In the genomic region with DNA sequence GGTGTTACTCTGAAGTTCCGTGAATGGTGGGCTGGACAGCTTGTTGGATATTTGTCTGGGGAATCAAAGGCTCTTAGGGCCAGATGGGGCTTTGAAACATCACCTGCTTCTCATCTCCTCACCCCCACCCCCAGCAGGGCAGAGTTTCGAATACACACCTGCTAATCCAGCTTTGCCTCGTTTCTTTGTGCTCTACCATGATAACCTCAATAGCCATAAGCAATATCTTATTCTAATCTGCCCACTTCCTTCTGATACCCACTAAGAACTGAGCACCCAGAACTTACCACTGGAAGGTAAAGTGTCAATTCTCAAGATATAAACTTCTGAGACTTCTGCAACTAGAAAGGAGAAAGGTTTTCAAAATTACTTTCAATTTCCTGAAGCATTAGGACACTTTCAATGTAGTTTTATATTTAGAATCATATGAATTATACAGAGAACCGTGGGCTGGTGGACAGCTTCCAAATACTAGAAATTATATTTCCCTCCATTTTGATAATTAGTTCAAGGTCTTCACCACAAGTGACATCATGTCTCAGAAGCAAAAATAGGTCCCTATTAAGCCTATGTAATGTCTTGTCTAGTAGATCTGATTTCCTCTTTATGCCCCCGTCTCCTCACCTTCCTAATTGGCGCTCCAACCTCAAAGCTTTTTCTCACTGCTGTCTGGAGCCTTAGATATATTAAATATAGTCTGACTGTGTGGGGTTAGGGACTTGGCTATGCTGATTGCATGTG, we compare ENCODE assay signal across 12 cellular contexts.
DNase-seq lines count a peak whose midpoint lies in the region; ATAC-seq, FAIRE-seq and TF ChIP-seq lines count a peak whose summit lies in the region.
"Had no signal": no experiment of that assay in that cellular context is flagged by ENCODE, and none has a peak within 500 bp of the region (broad histone marks: within the 10 kb centered on the region; RNA-seq: fewer than 3 reads in every experiment).

No MANE protein-coding gene starts in this region.

- no peak overlapping the region for H3K4ac ChIP-seq in trophoblast cell (ENCODE audit: low read depth, low read length)

- no peaks in the 10 kb centered on the region for H3K27me3 Mint-ChIP-seq in activated naive CD8-positive, alpha-beta T cell treated with anti-CD3 and anti-CD28 coated beads for 36 hours

- H4K91ac ChIP-seq in trophoblast cell (ENCODE audit: low read depth, low read length) = no peak overlapping the region

- no peaks in the 10 kb centered on the region for H3F3A ChIP-seq in PC-3 (ENCODE audit: low read length, unreplicated experiment)

- no peaks in the 10 kb centered on the region for H3K9me3 ChIP-seq in body of pancreas
- H3K9me3 ChIP-seq in trophoblast cell (ENCODE audit: insufficient read depth, low read depth, low read length) = no peaks in the 10 kb centered on the region
- no peaks in the 10 kb centered on the region for H3K9me3 ChIP-seq in PC-3 (ENCODE audit: low read length)
- H3K9me3 ChIP-seq: left lung had no signal

- H3K18ac ChIP-seq in trophoblast cell (ENCODE audit: low read length) = no peak overlapping the region

- POLR2A ChIA-PET in PC-3 (lab: Charles Lee; ENCODE audit: unreplicated experiment) = no interaction called here

- FAIRE-seq in GM12891 (lab: Jason Lieb, UNC) = no peak
- FAIRE-seq: H1 had no signal

- no peak overlapping the region for H3K4me2 ChIP-seq in trophoblast cell (ENCODE audit: low read length)
- H3K4me2 ChIP-seq in PC-3 (ENCODE audit: low read length) = no peak overlapping the region

- H3K14ac ChIP-seq in trophoblast cell (ENCODE audit: low read length) = no peak overlapping the region

- no peak for DNase-seq in GM12891 (ENCODE audit: insufficient read length, low spot score)
- no peak for DNase-seq in activated naive CD8-positive, alpha-beta T cell treated with anti-CD3 and anti-CD28 coated beads for 36 hours
- DNase-seq in body of pancreas = no peak
- DNase-seq in trophoblast cell = no peak
- no peak for DNase-seq in EL
- DNase-seq in PC-3 = no peak
- DNase-seq: activated CD4-positive, CD25-positive, alpha-beta regulatory T cell; left lung had no signal

- ATAC-seq in GM19395 (IDR thresholded peaks at IDR 0.05; ENCODE audit: unreplicated experiment) (peak; percentile 69), HG03280 (IDR thresholded peaks at IDR 0.05; ENCODE audit: unreplicated experiment) (peak; percentile 64), body of pancreas (no peak), PC-3 (no peak)
- ATAC-seq: left lung had no signal

- peak overlapping the region; percentile 59 for H3K4me3 Mint-ChIP-seq in activated naive CD8-positive, alpha-beta T cell treated with anti-CD3 and anti-CD28 coated beads for 36 hours
- H3K4me3 Mint-ChIP-seq: brain had no signal

- H3K79me2 ChIP-seq in trophoblast cell (ENCODE audit: control insufficient read depth, insufficient read depth, low read length, poor library complexity) (no peaks in the 10 kb centered on the region), PC-3 (ENCODE audit: low read length) (no peaks in the 10 kb centered on the region)

- TF ChIP-seq POLR2A in GM12891 (IDR thresholded peaks at IDR 0.05; ENCODE audit: low read depth, low read length) = no peak
- no peak for TF ChIP-seq POLR2A in body of pancreas (IDR thresholded peaks at IDR 0.05)

- H3K27ac ChIP-seq in body of pancreas (no peak overlapping the region), trophoblast cell (ENCODE audit: low read depth, low read length) (no peak overlapping the region), PC-3 (ENCODE audit: low read length) (no peak overlapping the region)

- peak overlapping the region; percentile 85 for H3K27ac Mint-ChIP-seq in activated naive CD8-positive, alpha-beta T cell treated with anti-CD3 and anti-CD28 coated beads for 36 hours

- peaks cover 47% of the 10 kb centered on the region for H3K4me1 Mint-ChIP-seq in activated naive CD8-positive, alpha-beta T cell treated with anti-CD3 and anti-CD28 coated beads for 36 hours

- H3K4me1 ChIP-seq in body of pancreas (peaks cover 15% of the 10 kb centered on the region), trophoblast cell (ENCODE audit: control insufficient read depth in 1 of 2, insufficient read depth in 2 of 2, low read length in 2 of 2) (peaks cover 7 to 15% of the 10 kb centered on the region in 2 experiments), PC-3 (ENCODE audit: insufficient read depth, low read length) (peaks cover 18% of the 10 kb centered on the region)

- no peak overlapping the region for H4K8ac ChIP-seq in trophoblast cell (ENCODE audit: low read depth, low read length)

- CTCF ChIA-PET in PC-3 (lab: Charles Lee) = no interaction called here

- no peaks in the 10 kb centered on the region for H4K20me1 ChIP-seq in PC-3 (ENCODE audit: low read length)

- H3K9ac ChIP-seq in trophoblast cell (ENCODE audit: low read length) (no peak overlapping the region), PC-3 (ENCODE audit: low read length) (no peak overlapping the region)

- no peaks in the 10 kb centered on the region for H3K9me2 ChIP-seq in PC-3 (replicated peaks; ENCODE audit: low read length)

- WGBS in body of pancreas, 2 donors = 51 to 64% methylated on average over 6 of the region's 6 CpGs
- no CpG with 5 or more reads among the region's 6 CpGs for WGBS in trophoblast cell (ENCODE audit: extremely low coverage, insufficient coverage, insufficient read length)

- H2BK120ac ChIP-seq in trophoblast cell (ENCODE audit: insufficient read depth, low read length, poor library complexity) = no peak overlapping the region

- intact Hi-C loops in body of pancreas (cut with DNase I) = no loop called here
- intact Hi-C loops in PC-3 (cut with micrococcal nuclease) = loop anchor here (5.0 to 10.0 kb wide), 2 partner anchors 47 to 165 kb away; a partner anchor contains a TSS

- H3K4me3 ChIP-seq in body of pancreas (no peak overlapping the region), trophoblast cell (ENCODE audit: low read depth, low read length) (no peak overlapping the region), PC-3 (ENCODE audit: low read length) (no peak overlapping the region)
- H3K4me3 ChIP-seq: left lung had no signal

- H2AK5ac ChIP-seq in trophoblast cell (ENCODE audit: low read length) = no peak overlapping the region

- no peaks in the 10 kb centered on the region for H3K36me3 ChIP-seq in body of pancreas (replicated peaks in 1 of 2; ENCODE audit: insufficient read depth in 1 of 2, low read depth in 2 of 2)
- H3K36me3 ChIP-seq in trophoblast cell (ENCODE audit: control insufficient read depth in 1 of 2, insufficient read depth in 2 of 2, low read length in 2 of 2) = no peaks in the 10 kb centered on the region
- H3K36me3 ChIP-seq in PC-3 (ENCODE audit: low read depth, low read length) = no peaks in the 10 kb centered on the region
- H3K36me3 ChIP-seq: left lung had no signal

- H3K79me1 ChIP-seq in trophoblast cell (ENCODE audit: low read length) = peaks cover 6% of the 10 kb centered on the region

- H2AFZ ChIP-seq in trophoblast cell (ENCODE audit: insufficient read depth, low read length, poor library complexity) = no peak overlapping the region
- no peak overlapping the region for H2AFZ ChIP-seq in PC-3 (ENCODE audit: low read length)

- H3K36me3 Mint-ChIP-seq in activated naive CD8-positive, alpha-beta T cell treated with anti-CD3 and anti-CD28 coated beads for 36 hours = no peaks in the 10 kb centered on the region
- H3K36me3 Mint-ChIP-seq: brain had no signal

- no peak overlapping the region for H4K12ac ChIP-seq in trophoblast cell (ENCODE audit: low read depth, low read length)

- BruUV-seq in PC-3 (replicated peaks; lab: Mats Ljungman, UMichigan) = no TSS peak

- H3K27me3 ChIP-seq in body of pancreas = no peaks in the 10 kb centered on the region
- no peaks in the 10 kb centered on the region for H3K27me3 ChIP-seq in trophoblast cell (ENCODE audit: insufficient read depth, low read length)
- no peaks in the 10 kb centered on the region for H3K27me3 ChIP-seq in PC-3 (ENCODE audit: low read length)
- H3K27me3 ChIP-seq: left lung had no signal

- TF ChIP-seq CTCF in body of pancreas (IDR thresholded peaks at IDR 0.05) (no peak), PC-3 (conservative IDR thresholded peaks at IDR 0.05; ENCODE audit: low read depth, low read length) (no peak)

- no peak overlapping the region for H2BK12ac ChIP-seq in trophoblast cell (ENCODE audit: low read length)

- no peak overlapping the region for H3K23ac ChIP-seq in trophoblast cell (ENCODE audit: low read length)

- no peaks in the 10 kb centered on the region for H3K9me3 Mint-ChIP-seq in activated naive CD8-positive, alpha-beta T cell treated with anti-CD3 and anti-CD28 coated beads for 36 hours
- H3K9me3 Mint-ChIP-seq: brain had no signal

- H2BK5ac ChIP-seq in trophoblast cell (ENCODE audit: low read depth, low read length, poor library complexity) = no peak overlapping the region

TF ChIP-seq in GM12891, 5 proteins besides CTCF, POLR2A, EP300 and RAD21:
- TF ChIP-seq POLR2AphosphoS5 (IDR thresholded peaks at IDR 0.05; ENCODE audit: low read depth, low read length) (no peak), SPI1 (IDR thresholded peaks at IDR 0.05; ENCODE audit: low read depth, low read length) (peak; percentile 34; the same call in 1 of the 2 replicates)

Comparison
In these comparisons a context has a peak if more than half of its experiments do, and no peak if none do; other contexts are left out.
1. ATAC-seq: peak in GM19395 (single experiment) and HG03280 (single experiment); none in body of pancreas (single experiment) and PC-3 (single experiment).